8 cellular contexts compared by ENCODE assay signal in genomic region chr5:81778642-81779041, GRCh38. TPM values are rescaled to one million over a fixed set of nuclear protein-coding genes. Genes with fewer than 3 reads are reported as not detected.
DNase-seq lines count a peak whose midpoint lies in the region; ATAC-seq and TF ChIP-seq lines count a peak whose summit lies in the region.

No MANE protein-coding gene starts in this region.

- H3K9me3 ChIP-seq in AG04450 (ENCODE audit: control insufficient read depth, insufficient read depth, low read length) (no peaks in the 10 kb centered on the region), mammary epithelial cell (replicated peaks; ENCODE audit: insufficient read depth, low read length) (no peaks in the 10 kb centered on the region), aorta (ENCODE audit: control insufficient read depth, low read length) (no peaks in the 10 kb centered on the region)

- peak overlapping the region; percentile 78 for H3K4me3 Mint-ChIP-seq in memory B cell

- no peak for ATAC-seq in memory B cell (ENCODE audit: low read depth)
- peak; percentile 66 for ATAC-seq in aorta (ENCODE audit: low FRiP score)
- no peak for ATAC-seq in GM18858 (IDR thresholded peaks at IDR 0.05; ENCODE audit: unreplicated experiment)

- H4K20me1 ChIP-seq in mammary epithelial cell (ENCODE audit: insufficient read depth, low read length): no peaks in the 10 kb centered on the region

- H3K36me3 Mint-ChIP-seq in memory B cell: no peaks in the 10 kb centered on the region

- POLR2A ChIA-PET in AG04450 (lab: Yijun Ruan, JAX): interaction anchor here (2.0 kb wide), 1 partner anchor 28 kb away, joined by 10 read pairs; the partner anchor contains the start of gene SSBP2

- DNase-seq in AG04450 (ENCODE audit: low read depth, low spot score) (no peak), KG1 (lab: John Stamatoyannopoulos, UW) (peak; percentile 79), mammary epithelial cell (no peak), memory B cell (ENCODE audit: low spot score in 2 of 2) (no peak), aorta (no peak), GM13977 (ENCODE audit: low spot score) (no peak), NCI-H1105 (lab: John Stamatoyannopoulos, UW) (no peak)

- dilution Hi-C loops in mammary epithelial cell (cut with HindIII; ENCODE audit: low sequenced_read_pairs): loop anchor here (5.0 kb wide), 1 partner anchor 389 kb away; no protein-coding TSS in a partner anchor

- H3K9me3 Mint-ChIP-seq in memory B cell: no peaks in the 10 kb centered on the region

- H3K9ac ChIP-seq in mammary epithelial cell (ENCODE audit: insufficient read depth, low read length): peak overlapping the region; percentile 21

- CTCF ChIA-PET in AG04450 (lab: Charles Lee): interaction anchor here (1.2 to 1.3 kb wide), 2 partner anchors 60 to 447 kb away, joined by 3 to 5 read pairs; no protein-coding TSS in a partner anchor
- CTCF ChIA-PET in mammary epithelial cell (lab: Charles Lee; ENCODE audit: low non-redundant PET): no interaction called here

- H3K4me3 ChIP-seq in AG04450 (ENCODE audit: low read depth, low read length): peak overlapping the region; percentile 38
- H3K4me3 ChIP-seq in mammary epithelial cell (replicated peaks in 1 of 3; ENCODE audit: insufficient read depth in 1 of 3, low read depth in 2 of 3, low read length in 3 of 3): peak overlapping the region in 2 of 3 experiments; percentile 26 to 31
- H3K4me3 ChIP-seq in aorta (ENCODE audit: low read length in 2 of 2): peak overlapping the region in 1 of 2 donors; percentile 47

- no TSS peak for BruUV-seq in mammary epithelial cell (replicated peaks; lab: Mats Ljungman, UMichigan)

- H3K4me1 Mint-ChIP-seq in memory B cell: peaks cover 10% of the 10 kb centered on the region

- intact Hi-C loops in mammary epithelial cell (cut with micrococcal nuclease): no loop called here
- intact Hi-C loops in aorta (cut with DNase I): no loop called here

- H3K36me3 ChIP-seq in mammary epithelial cell (ENCODE audit: insufficient read depth, low read length) (no peaks in the 10 kb centered on the region), aorta (ENCODE audit: control insufficient read depth in 1 of 2, insufficient read depth in 2 of 2, low read length in 1 of 2) (no peaks in the 10 kb centered on the region)

- H3K27ac ChIP-seq in AG04450 (ENCODE audit: low read depth, low read length): no peak overlapping the region
- peak overlapping the region; percentile 45 for H3K27ac ChIP-seq in mammary epithelial cell (ENCODE audit: insufficient read depth, low read depth, low read length)
- H3K27ac ChIP-seq in aorta (ENCODE audit: low read depth in 1 of 2, low read length in 2 of 2): peak overlapping the region; percentile 92 to 95

- H3K4me2 ChIP-seq in mammary epithelial cell (ENCODE audit: insufficient read depth, low read depth, low read length): peak overlapping the region; percentile 91

- H3K27ac Mint-ChIP-seq in memory B cell: peak overlapping the region; percentile 91

- H3K27me3 ChIP-seq in AG04450 (ENCODE audit: control insufficient read depth, insufficient read depth, low read length) (no peaks in the 10 kb centered on the region), mammary epithelial cell (ENCODE audit: insufficient read depth, low read length) (no peaks in the 10 kb centered on the region), aorta (ENCODE audit: control insufficient read depth in 1 of 2, insufficient read depth in 2 of 2, low read length in 1 of 2) (no peaks in the 10 kb centered on the region)

- peak overlapping the region; percentile 97 for H2AFZ ChIP-seq in mammary epithelial cell (ENCODE audit: low read depth, low read length)

- H3K27me3 Mint-ChIP-seq in memory B cell: peaks cover 1% of the 10 kb centered on the region

- TF ChIP-seq CTCF in AG04450 (IDR thresholded peaks at IDR 0.05; ENCODE audit: low read depth, low read length) (no peak), mammary epithelial cell (conservative IDR thresholded peaks at IDR 0.05 in 1 of 2, IDR thresholded peaks at IDR 0.05 in 1 of 2; ENCODE audit: extremely low read depth in 1 of 2, insufficient read depth in 1 of 2, low read depth in 1 of 2, low read length in 2 of 2) (no peak), GM13977 (IDR thresholded peaks at IDR 0.05; ENCODE audit: extremely low read depth, insufficient read depth, missing control alignments) (no peak)

- no peaks in the 10 kb centered on the region for H3K79me2 ChIP-seq in mammary epithelial cell (ENCODE audit: insufficient read depth, low read length)

- peaks cover 18% of the 10 kb centered on the region for H3K4me1 ChIP-seq in mammary epithelial cell (ENCODE audit: insufficient read depth, low read length)
- peaks cover 4 to 16% of the 10 kb centered on the region in 2 donors for H3K4me1 ChIP-seq in aorta (ENCODE audit: control insufficient read depth in 1 of 2, insufficient read depth in 2 of 2, low read length in 2 of 2)

- in situ Hi-C loops in mammary epithelial cell (cut with MboI; ENCODE audit: low sequenced_read_pairs in 2 of 2): no loop called here
- in situ Hi-C loops in GM13977 (cut with MboI; ENCODE audit: low pct_unique_long_range_greater_than_20kb, low sequenced_read_pairs, unreplicated experiment): no loop called here

- WGBS in mammary epithelial cell (ENCODE audit: low coverage, missing lambda C conversion rate): 13% methylated on average over 3 of the region's 3 CpGs
- 2 to 3% methylated on average over 3 of the region's 3 CpGs for WGBS in aorta, 2 donors

RNA-seq across cellular contexts. Expression of gene SSBP2, which starts 27.7 kb away (rescaled TPM):
- polyA plus RNA-seq in AG04450 (2011; rRNA removed): 70.4 and 74.3 TPM in 2 replicates
- polyA minus RNA-seq in AG04450 (2011; rRNA and poly(A)+ RNA removed): 70.0 and 76.1 TPM in 2 replicates
- 10 to 100 TPM; 24.8 to 40.8 TPM for total RNA-seq in mammary epithelial cell
- 33.6 TPM for polyA plus RNA-seq in mammary epithelial cell
- 22.2 TPM for polyA minus RNA-seq in mammary epithelial cell
- total RNA-seq in aorta: 10 to 100 TPM; 73.7 to 92.0 TPM
- 10 to 100 TPM; 36.2 to 60.9 TPM for polyA plus RNA-seq in aorta
